8 cellular contexts compared by ENCODE assay signal in genomic region chr3:59839810-59840515, GRCh38.
DNase-seq lines count a peak whose midpoint lies in the region; ATAC-seq and TF ChIP-seq lines count a peak whose summit lies in the region.

No MANE protein-coding gene starts in this region.

- H3K4me1 Mint-ChIP-seq in activated CD4-positive, alpha-beta memory T cell treated with anti-CD3 and anti-CD28 coated beads for 36 hours (ENCODE audit: low read depth): peaks cover 23% of the 10 kb centered on the region
- peaks cover 15% of the 10 kb centered on the region for H3K4me1 Mint-ChIP-seq in activated CD4-positive, alpha-beta memory T cell treated with anti-CD3 and anti-CD28 coated beads, Interleukin-2, amount 10 ng/mL, durations not matched to agents 7 days and 5 days

- H3K27me3 Mint-ChIP-seq in activated CD4-positive, alpha-beta memory T cell treated with anti-CD3 and anti-CD28 coated beads for 36 hours: no peaks in the 10 kb centered on the region
- no peaks in the 10 kb centered on the region for H3K27me3 Mint-ChIP-seq in activated CD4-positive, alpha-beta memory T cell treated with anti-CD3 and anti-CD28 coated beads, Interleukin-2, amount 10 ng/mL, durations not matched to agents 7 days and 5 days

- TF ChIP-seq CTCF in smooth muscle cell (IDR thresholded peaks at IDR 0.05; ENCODE audit: borderline replicate concordance, insufficient read depth, poor library complexity, severe bottlenecking) (no peak), WERI-Rb-1 (IDR thresholded peaks at IDR 0.05; ENCODE audit: low read depth, low read length) (no peak)

- H4K20me1 ChIP-seq in smooth muscle cell (ENCODE audit: low read depth): no peaks in the 10 kb centered on the region

- no peaks in the 10 kb centered on the region for H3K9me3 Mint-ChIP-seq in activated CD4-positive, alpha-beta memory T cell treated with anti-CD3 and anti-CD28 coated beads for 36 hours
- no peaks in the 10 kb centered on the region for H3K9me3 Mint-ChIP-seq in activated CD4-positive, alpha-beta memory T cell treated with anti-CD3 and anti-CD28 coated beads, Interleukin-2, amount 10 ng/mL, durations not matched to agents 7 days and 5 days

- CTCF ChIA-PET in activated CD4-positive, alpha-beta memory T cell treated with anti-CD3 and anti-CD28 coated beads for 36 hours (lab: Charles Lee): interaction anchor here (1.7 kb wide), 1 partner anchor 18 kb away, joined by 4 read pairs; no protein-coding TSS in a partner anchor
- CTCF ChIA-PET in activated CD4-positive, alpha-beta memory T cell treated with anti-CD3 and anti-CD28 coated beads, Interleukin-2, amount 10 ng/mL, durations not matched to agents 7 days and 5 days (lab: Charles Lee): no interaction called here

- no peaks in the 10 kb centered on the region for H3K36me3 ChIP-seq in smooth muscle cell (ENCODE audit: low read depth)
- no peaks in the 10 kb centered on the region for H3K36me3 ChIP-seq in WERI-Rb-1

- 43% methylated on average over 1 of the region's 1 CpG for WGBS in smooth muscle cell (ENCODE audit: low lambda C conversion rate)

- H3K4me3 Mint-ChIP-seq in activated CD4-positive, alpha-beta memory T cell treated with anti-CD3 and anti-CD28 coated beads for 36 hours: no peak overlapping the region
- H3K4me3 Mint-ChIP-seq in activated CD4-positive, alpha-beta memory T cell treated with anti-CD3 and anti-CD28 coated beads, Interleukin-2, amount 10 ng/mL, durations not matched to agents 7 days and 5 days: no peak overlapping the region

- peak overlapping the region; percentile 45 for H3K4me2 ChIP-seq in smooth muscle cell

- H3K27ac ChIP-seq in smooth muscle cell (ENCODE audit: low read depth) (peak overlapping the region; percentile 50), WERI-Rb-1 (no peak overlapping the region)

- peak; percentile 32 for DNase-seq in activated CD4-positive, alpha-beta memory T cell treated with anti-CD3 and anti-CD28 coated beads for 36 hours
- no peak for DNase-seq in activated CD4-positive, alpha-beta memory T cell treated with anti-CD3 and anti-CD28 coated beads, Interleukin-2, amount 10 ng/mL, durations not matched to agents 7 days and 5 days
- DNase-seq in Jurkat, Clone E6-1 (ENCODE audit: low read depth, low spot score): peak; percentile 73
- no peak for DNase-seq in smooth muscle cell (lab: John Stamatoyannopoulos, UW; ENCODE audit: unreplicated experiment)
- DNase-seq in NCI-H1092 treated with DMSO at 0.1 percent for 48 hours (lab: John Stamatoyannopoulos, UW): no peak
- DNase-seq in WERI-Rb-1: no peak
- DNase-seq in COLO829 (ENCODE audit: low spot score): no peak

- peaks cover 4% of the 10 kb centered on the region for H3K4me1 ChIP-seq in smooth muscle cell (ENCODE audit: low read depth)

- no peak overlapping the region for H3K27ac Mint-ChIP-seq in activated CD4-positive, alpha-beta memory T cell treated with anti-CD3 and anti-CD28 coated beads for 36 hours
- H3K27ac Mint-ChIP-seq in activated CD4-positive, alpha-beta memory T cell treated with anti-CD3 and anti-CD28 coated beads, Interleukin-2, amount 10 ng/mL, durations not matched to agents 7 days and 5 days: no peak overlapping the region

- H3K36me3 Mint-ChIP-seq in activated CD4-positive, alpha-beta memory T cell treated with anti-CD3 and anti-CD28 coated beads for 36 hours: no peaks in the 10 kb centered on the region
- H3K36me3 Mint-ChIP-seq in activated CD4-positive, alpha-beta memory T cell treated with anti-CD3 and anti-CD28 coated beads, Interleukin-2, amount 10 ng/mL, durations not matched to agents 7 days and 5 days (ENCODE audit: low read depth): no peaks in the 10 kb centered on the region

- ATAC-seq in HG02588 (IDR thresholded peaks at IDR 0.05; ENCODE audit: unreplicated experiment): peak; percentile 94

- intact Hi-C loops in activated CD4-positive, alpha-beta memory T cell treated with anti-CD3 and anti-CD28 coated beads for 36 hours (cut with micrococcal nuclease): no loop called here

- no peaks in the 10 kb centered on the region for H3K79me2 ChIP-seq in smooth muscle cell (ENCODE audit: low read depth)

- H3F3A ChIP-seq in smooth muscle cell (ENCODE audit: low read depth): peaks cover 9% of the 10 kb centered on the region

- H2AFZ ChIP-seq in smooth muscle cell (ENCODE audit: low read depth): no peak overlapping the region

- no peak overlapping the region for H3K4me3 ChIP-seq in Jurkat, Clone E6-1 (ENCODE audit: low read length)
- no peak overlapping the region for H3K4me3 ChIP-seq in smooth muscle cell
- H3K4me3 ChIP-seq in WERI-Rb-1 (ENCODE audit: low read depth, low read length): no peak overlapping the region

- no peak overlapping the region for H3K9ac ChIP-seq in smooth muscle cell (ENCODE audit: low read depth)

- H3K27me3 ChIP-seq in smooth muscle cell (ENCODE audit: low read depth) (no peaks in the 10 kb centered on the region), WERI-Rb-1 (ENCODE audit: insufficient read depth, low read depth, severe bottlenecking) (no peaks in the 10 kb centered on the region)

- POLR2A ChIA-PET in activated CD4-positive, alpha-beta memory T cell treated with anti-CD3 and anti-CD28 coated beads for 36 hours (lab: Charles Lee): no interaction called here
- POLR2A ChIA-PET in activated CD4-positive, alpha-beta memory T cell treated with anti-CD3 and anti-CD28 coated beads, Interleukin-2, amount 10 ng/mL, durations not matched to agents 7 days and 5 days (lab: Charles Lee): no interaction called here

- H3K9me3 ChIP-seq in smooth muscle cell (replicated peaks; ENCODE audit: low read depth): no peaks in the 10 kb centered on the region
- no peaks in the 10 kb centered on the region for H3K9me3 ChIP-seq in WERI-Rb-1 (ENCODE audit: severe bottlenecking)

Comparison
In these comparisons a context has a peak if more than half of its experiments do, and no peak if none do; other contexts are left out.
1. DNase-seq: peak in activated CD4-positive, alpha-beta memory T cell treated with anti-CD3 and anti-CD28 coated beads for 36 hours (single experiment) and Jurkat, Clone E6-1 (single experiment); none in activated CD4-positive, alpha-beta memory T cell treated with anti-CD3 and anti-CD28 coated beads, Interleukin-2, amount 10 ng/mL, durations not matched to agents 7 days and 5 days (single experiment), smooth muscle cell (single experiment), NCI-H1092 treated with DMSO at 0.1 percent for 48 hours (single experiment), WERI-Rb-1 (single experiment) and COLO829 (single experiment).